In the genomic region with DNA sequence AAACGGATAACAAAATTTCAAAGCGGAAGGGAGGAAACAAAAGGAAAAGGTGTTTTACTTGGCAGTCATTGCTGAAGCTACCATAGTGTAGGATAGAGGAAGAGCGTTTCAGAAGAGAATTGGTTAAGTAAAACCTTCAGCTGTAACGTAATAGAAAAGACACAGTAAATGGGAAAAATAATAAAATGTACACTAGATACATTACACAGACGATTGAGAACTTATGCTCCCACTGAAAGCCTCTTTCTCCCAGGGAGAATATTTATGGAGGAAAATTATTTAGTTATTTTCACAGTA, we compare ENCODE assay signal across 8 cellular contexts.
DNase-seq lines count a peak whose midpoint lies in the region; ATAC-seq and TF ChIP-seq lines count a peak whose summit lies in the region.

No MANE protein-coding gene starts in this region.

- H3K27ac ChIP-seq in ACC112 (ENCODE audit: low read depth, low read length) (peak overlapping the region; percentile 66; the same call in 1 of the 2 replicates), H9 (ENCODE audit: insufficient read length, low read depth, low read length) (no peak overlapping the region)

- ATAC-seq in HG02840 (IDR thresholded peaks at IDR 0.05; ENCODE audit: low FRiP score, unreplicated experiment) = no peak

- H2AFZ ChIP-seq in ACC112 (ENCODE audit: low read length, unreplicated experiment) (peak overlapping the region; percentile 69), H9 (ENCODE audit: low read length) (no peak overlapping the region)

- H3K4me3 Mint-ChIP-seq in H9 (peak overlapping the region; percentile 78 to 89), mesothelial cell of epicardium (peak overlapping the region; percentile 64)
- peak overlapping the region; percentile 93 for H3K4me3 Mint-ChIP-seq in activated naive CD8-positive, alpha-beta T cell

- H3K79me2 ChIP-seq in ACC112 (ENCODE audit: control insufficient read depth, insufficient read depth, low read length, unreplicated experiment) = no peaks in the 10 kb centered on the region
- H3K79me2 ChIP-seq in H9 (ENCODE audit: insufficient read depth, low read length) = no peaks in the 10 kb centered on the region

- H3K27me3 ChIP-seq in ACC112 (ENCODE audit: insufficient read depth, low read length) (no peaks in the 10 kb centered on the region), H9 (ENCODE audit: insufficient read depth, low read length) (peaks cover 49% of the 10 kb centered on the region)

- H3K4me3 ChIP-seq in ACC112 (ENCODE audit: low read depth, low read length) = peak overlapping the region; percentile 89

- H2BK12ac ChIP-seq in H9 (ENCODE audit: insufficient read length, low read depth, low read length) = no peak overlapping the region

- peak overlapping the region; percentile 87 for H3K4me2 ChIP-seq in H9 (ENCODE audit: insufficient read depth, insufficient read length, low read length)

- H3K14ac ChIP-seq in H9 (ENCODE audit: insufficient read depth, low read length) = no peak overlapping the region

- H3K56ac ChIP-seq in H9 (ENCODE audit: insufficient read length, low read depth, low read length) = no peak overlapping the region

- no peaks in the 10 kb centered on the region for H3K36me3 ChIP-seq in ACC112 (ENCODE audit: insufficient read depth, low read length)

- no peak overlapping the region for H2BK5ac ChIP-seq in H9 (ENCODE audit: insufficient read length, low read length)

- in situ Hi-C loops in GM13977 (cut with MboI; ENCODE audit: low pct_unique_long_range_greater_than_20kb, low sequenced_read_pairs, unreplicated experiment) = no loop called here

- H2AK5ac ChIP-seq in H9 (ENCODE audit: insufficient read length, low read length) = no peak overlapping the region

- intact Hi-C loops in head of caudate nucleus (cut with DNase I) = no loop called here

- peaks cover 78% of the 10 kb centered on the region for H3K27me3 Mint-ChIP-seq in H9 (ENCODE audit: low read depth)
- peaks cover 46% of the 10 kb centered on the region for H3K27me3 Mint-ChIP-seq in activated naive CD8-positive, alpha-beta T cell
- peaks cover 90% of the 10 kb centered on the region for H3K27me3 Mint-ChIP-seq in mesothelial cell of epicardium (ENCODE audit: low read depth)

- H3K9me3 Mint-ChIP-seq in H9 (peaks cover 4 to 7% of the 10 kb centered on the region in 2 experiments; a peak in 3 of 5 replicates), mesothelial cell of epicardium (no peaks in the 10 kb centered on the region)
- no peaks in the 10 kb centered on the region for H3K9me3 Mint-ChIP-seq in activated naive CD8-positive, alpha-beta T cell (ENCODE audit: low read depth)

- no CpG with 5 or more reads among the region's 5 CpGs for WGBS in H9 (ENCODE audit: extremely low coverage, insufficient read length, low lambda C conversion rate)

- no peaks in the 10 kb centered on the region for H3K9me3 ChIP-seq in H9 (ENCODE audit: control insufficient read depth, low read depth, low read length)

- H3K4me1 ChIP-seq in ACC112 (ENCODE audit: control insufficient read depth, insufficient read depth, low read length, unreplicated experiment) = peaks cover 4% of the 10 kb centered on the region
- H3K4me1 ChIP-seq in H9 (ENCODE audit: insufficient read depth, low read length) = peaks cover 4% of the 10 kb centered on the region; the same call in 1 of the 2 replicates

- no peak overlapping the region for H4K91ac ChIP-seq in H9 (ENCODE audit: insufficient read length, low read depth, low read length)

- H4K20me1 ChIP-seq in H9 (ENCODE audit: control insufficient read depth, insufficient read depth, insufficient read length) = peaks cover 2% of the 10 kb centered on the region

- H3K36me3 Mint-ChIP-seq in H9 (ENCODE audit: insufficient read depth in 1 of 3, low read depth in 3 of 3) (no peaks in the 10 kb centered on the region), mesothelial cell of epicardium (no peaks in the 10 kb centered on the region)
- no peaks in the 10 kb centered on the region for H3K36me3 Mint-ChIP-seq in activated naive CD8-positive, alpha-beta T cell

- no peak overlapping the region for H4K8ac ChIP-seq in H9 (replicated peaks; ENCODE audit: insufficient read length, low read depth, low read length)

- H3K4ac ChIP-seq in H9 (ENCODE audit: low read depth, low read length) = no peak overlapping the region

- peaks cover 29 to 31% of the 10 kb centered on the region in 2 experiments for H3K4me1 Mint-ChIP-seq in H9
- peaks cover 32% of the 10 kb centered on the region for H3K4me1 Mint-ChIP-seq in activated naive CD8-positive, alpha-beta T cell (ENCODE audit: low read depth)
- peaks cover 28% of the 10 kb centered on the region for H3K4me1 Mint-ChIP-seq in mesothelial cell of epicardium

- no peak for TF ChIP-seq CTCF in H9 (conservative IDR thresholded peaks at IDR 0.05)
- TF ChIP-seq CTCF in mesothelial cell of epicardium (IDR thresholded peaks at IDR 0.05; ENCODE audit: unreplicated experiment) = no peak
- TF ChIP-seq CTCF in GM13977 (IDR thresholded peaks at IDR 0.05; ENCODE audit: extremely low read depth, insufficient read depth, missing control alignments) = no peak

- H2BK20ac ChIP-seq in H9 (ENCODE audit: low read depth, low read length, poor library complexity, severe bottlenecking) = no peak overlapping the region

- H3T11ph ChIP-seq in H9 (ENCODE audit: low read length) = no peak overlapping the region

- H2BK15ac ChIP-seq in H9 (ENCODE audit: low read depth, low read length) = no peak overlapping the region

- H3K23ac ChIP-seq in H9 (ENCODE audit: insufficient read length, low read depth, low read length) = no peak overlapping the region

- peaks cover 28% of the 10 kb centered on the region for H3K23me2 ChIP-seq in H9 (ENCODE audit: insufficient read length, low read depth, low read length, poor library complexity, severe bottlenecking)

- no peak overlapping the region for H3K9ac ChIP-seq in H9 (ENCODE audit: extremely low read depth, insufficient read length, low read length)

- H3K18ac ChIP-seq in H9 (ENCODE audit: insufficient read length, low read depth, low read length) = no peak overlapping the region

- no peak overlapping the region for H4K5ac ChIP-seq in H9 (ENCODE audit: insufficient read length, low read depth, low read length)

- DNase-seq in H9 = no peak
- no peak for DNase-seq in mesothelial cell of epicardium (ENCODE audit: low spot score in 2 of 2, unreplicated experiment in 2 of 2)
- DNase-seq in head of caudate nucleus = no peak
- no peak for DNase-seq in GM13977 (ENCODE audit: low spot score)
- DNase-seq in amygdala (lab: John Stamatoyannopoulos, UW) = no peak

- no peak overlapping the region for H2BK120ac ChIP-seq in H9 (ENCODE audit: low read depth, low read length, poor library complexity, severe bottlenecking)

- H3K27ac Mint-ChIP-seq in H9 = no peak overlapping the region
- H3K27ac Mint-ChIP-seq in activated naive CD8-positive, alpha-beta T cell = peak overlapping the region; percentile 29
- H3K27ac Mint-ChIP-seq in mesothelial cell of epicardium = no peak overlapping the region

- H3K79me1 ChIP-seq in H9 (ENCODE audit: insufficient read depth, low read depth, low read length, poor library complexity, severe bottlenecking) = no peaks in the 10 kb centered on the region
